In the genomic region with DNA sequence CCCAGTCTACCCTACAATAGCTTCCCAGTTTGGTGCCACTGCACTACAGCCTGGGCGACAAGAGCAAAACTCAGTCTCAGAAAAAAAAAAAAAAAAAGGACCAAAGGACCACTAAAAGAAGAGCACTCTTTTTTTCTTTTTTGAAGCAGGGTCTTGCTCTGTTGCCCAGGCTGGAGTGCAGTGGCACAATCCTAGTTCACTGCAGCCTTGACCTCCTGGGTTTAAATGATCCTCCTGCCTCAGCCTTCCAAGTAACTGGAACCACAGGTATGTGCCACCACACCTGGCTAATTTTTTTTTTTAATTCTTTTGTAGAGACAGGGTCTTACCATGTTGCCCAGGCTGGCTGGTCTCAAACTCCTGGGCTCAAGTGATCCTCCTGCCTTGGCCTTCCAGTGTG, we compare ENCODE assay signal across 22 cellular contexts.
"Had no signal": no experiment of that assay in that cellular context is flagged by ENCODE, and none has a peak within 500 bp of the region (broad histone marks: within the 10 kb centered on the region; RNA-seq: fewer than 3 reads in every experiment).

No MANE protein-coding gene starts in this region.

- H3K4me2 ChIP-seq: smooth muscle cell had no signal

- H3K27me3 ChIP-seq: sigmoid colon, testis, vagina had no signal

- H3K27ac ChIP-seq: sigmoid colon, testis, vagina, WERI-Rb-1 had no signal

- H3K4me1 ChIP-seq: testis had no signal

- H3K9me3 ChIP-seq: sigmoid colon, testis, vagina had no signal

- H3K36me3 Mint-ChIP-seq: brain, T-cell, type B pancreatic cell had no signal

- H3K4me3 ChIP-seq: sigmoid colon, smooth muscle cell, testis, vagina had no signal

- H3K4me3 Mint-ChIP-seq: activated naive CD4-positive, alpha-beta T cell treated with anti-CD3 and anti-CD28 coated beads for 36 hours; activated T-cell treated with anti-CD3 and anti-CD28 coated beads, Interleukin-2, amount 50 U/mL, for 24 hours; brain; T-cell; type B pancreatic cell had no signal

- H3K36me3 ChIP-seq: sigmoid colon, vagina, WERI-Rb-1 had no signal

- DNase-seq: activated CD4-positive, alpha-beta T cell treated with anti-CD3 and anti-CD28 coated beads for 1 hour; activated CD8-positive, alpha-beta memory T cell treated with anti-CD3 and anti-CD28 coated beads for 24 hours; activated CD8-positive, alpha-beta memory T cell treated with anti-CD3 and anti-CD28 coated beads, Interleukin-2, amount 50 U/mL, for 4 hours; activated naive CD4-positive, alpha-beta T cell treated with anti-CD3 and anti-CD28 coated beads for 36 hours; activated T-cell treated with anti-CD3 and anti-CD28 coated beads, Interleukin-2, amount 50 U/mL, for 24 hours; anterior cingulate cortex; effector memory CD4-positive, alpha-beta T cell; foreskin melanocyte; left ventricle myocardium superior; mammary epithelial cell; retina; sigmoid colon; stimulated activated CD4-positive, alpha-beta T cell treated with anti-CD3 and anti-CD28 coated beads, Interleukin-15, amount 100 ng/mL, for 24 hours; stimulated activated naive CD4-positive, alpha-beta T cell; T-cell; testis; WERI-Rb-1 had no signal

- H3K9me3 Mint-ChIP-seq: activated naive CD4-positive, alpha-beta T cell treated with anti-CD3 and anti-CD28 coated beads for 36 hours; activated T-cell treated with anti-CD3 and anti-CD28 coated beads, Interleukin-2, amount 50 U/mL, for 24 hours; brain; T-cell; type B pancreatic cell had no signal

- H3K27me3 Mint-ChIP-seq: type B pancreatic cell had no signal

- ATAC-seq: left ventricle myocardium superior, T-cell had no signal

- H3K27ac Mint-ChIP-seq: activated naive CD4-positive, alpha-beta T cell treated with anti-CD3 and anti-CD28 coated beads for 36 hours; activated T-cell treated with anti-CD3 and anti-CD28 coated beads, Interleukin-2, amount 50 U/mL, for 24 hours; progenitor cell of endocrine pancreas; type B pancreatic cell had no signal
